1 cellular context compared by ENCODE assay signal in the genomic region with DNA sequence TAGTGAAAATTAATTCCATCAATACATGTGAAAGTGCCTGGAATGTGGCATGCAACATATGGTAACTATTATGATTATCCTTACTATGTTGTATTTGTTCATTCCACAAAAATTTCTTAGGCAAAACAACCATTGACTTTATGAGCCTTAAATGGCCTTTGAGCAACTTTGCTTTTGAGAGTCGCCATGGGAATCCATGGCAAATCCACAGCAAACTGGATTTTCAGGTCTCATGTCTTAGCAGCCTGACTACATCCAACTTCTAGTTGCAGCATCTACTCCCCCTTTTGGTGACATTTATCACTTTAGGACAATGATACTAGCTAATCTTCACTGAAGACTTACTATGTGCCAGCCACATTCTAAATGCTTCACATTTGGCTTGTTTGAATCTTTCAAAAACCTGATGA.
TF ChIP-seq lines count a peak whose summit lies in the region.

No MANE protein-coding gene starts in this region.

TF ChIP-seq in K562, 482 proteins besides CTCF, POLR2A, EP300 and RAD21:
- TF ChIP-seq KDM4B (IDR thresholded peaks at IDR 0.05; ENCODE audit: borderline replicate concordance in 2 of 2, low read depth in 1 of 2), result no peak
- TF ChIP-seq ZKSCAN1 (IDR thresholded peaks at IDR 0.05; ENCODE audit: low read depth, low read length), result peak; percentile 81; the same call in 1 of the 2 replicates
TF ChIP-seq in K562: peak in this region for 1.
